Comparison of ENCODE assay signal across 1 cellular context in the genomic region with DNA sequence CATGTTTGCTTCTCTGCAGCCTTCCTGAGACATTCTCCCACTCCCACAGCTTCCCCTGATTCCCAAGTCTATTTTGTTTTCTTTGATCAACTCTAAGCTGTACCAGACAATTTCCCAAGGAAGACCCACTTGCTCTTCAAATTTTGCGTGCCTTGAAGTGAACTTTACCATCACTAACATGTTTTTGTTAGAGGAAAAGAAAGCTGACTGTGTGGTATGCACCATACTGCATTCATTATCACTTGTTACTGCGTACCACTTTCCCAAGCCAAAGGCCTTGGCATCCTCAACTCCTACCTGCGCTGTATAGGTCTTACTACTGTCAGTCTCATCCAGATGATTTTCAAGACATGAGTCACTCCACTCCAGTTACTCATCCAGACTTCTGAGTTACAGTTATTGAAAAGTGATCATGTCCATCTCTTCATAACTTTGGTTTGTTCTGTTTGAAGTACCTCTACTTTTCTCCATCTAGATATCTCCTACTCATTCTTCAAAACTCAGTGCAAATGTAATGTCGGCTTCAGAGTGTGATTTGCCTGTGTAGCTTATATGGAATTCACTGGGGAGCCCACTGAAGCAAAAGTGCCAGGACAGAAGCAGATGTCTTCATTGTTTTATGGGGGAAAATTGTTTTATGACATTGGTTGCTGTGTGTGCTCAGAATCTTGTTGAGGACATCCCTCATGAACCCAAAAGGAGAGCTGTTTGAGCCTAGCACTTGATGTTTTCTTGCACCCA.
A peak's percentile ranks its signal among the peaks of the same experiment; 100 is the strongest.
TF ChIP-seq lines count a peak whose summit lies in the region.

No MANE protein-coding gene starts in this region.

TF ChIP-seq in GM23338, 12 proteins besides CTCF, POLR2A, EP300 and RAD21:
- TF ChIP-seq, protein P1, sequence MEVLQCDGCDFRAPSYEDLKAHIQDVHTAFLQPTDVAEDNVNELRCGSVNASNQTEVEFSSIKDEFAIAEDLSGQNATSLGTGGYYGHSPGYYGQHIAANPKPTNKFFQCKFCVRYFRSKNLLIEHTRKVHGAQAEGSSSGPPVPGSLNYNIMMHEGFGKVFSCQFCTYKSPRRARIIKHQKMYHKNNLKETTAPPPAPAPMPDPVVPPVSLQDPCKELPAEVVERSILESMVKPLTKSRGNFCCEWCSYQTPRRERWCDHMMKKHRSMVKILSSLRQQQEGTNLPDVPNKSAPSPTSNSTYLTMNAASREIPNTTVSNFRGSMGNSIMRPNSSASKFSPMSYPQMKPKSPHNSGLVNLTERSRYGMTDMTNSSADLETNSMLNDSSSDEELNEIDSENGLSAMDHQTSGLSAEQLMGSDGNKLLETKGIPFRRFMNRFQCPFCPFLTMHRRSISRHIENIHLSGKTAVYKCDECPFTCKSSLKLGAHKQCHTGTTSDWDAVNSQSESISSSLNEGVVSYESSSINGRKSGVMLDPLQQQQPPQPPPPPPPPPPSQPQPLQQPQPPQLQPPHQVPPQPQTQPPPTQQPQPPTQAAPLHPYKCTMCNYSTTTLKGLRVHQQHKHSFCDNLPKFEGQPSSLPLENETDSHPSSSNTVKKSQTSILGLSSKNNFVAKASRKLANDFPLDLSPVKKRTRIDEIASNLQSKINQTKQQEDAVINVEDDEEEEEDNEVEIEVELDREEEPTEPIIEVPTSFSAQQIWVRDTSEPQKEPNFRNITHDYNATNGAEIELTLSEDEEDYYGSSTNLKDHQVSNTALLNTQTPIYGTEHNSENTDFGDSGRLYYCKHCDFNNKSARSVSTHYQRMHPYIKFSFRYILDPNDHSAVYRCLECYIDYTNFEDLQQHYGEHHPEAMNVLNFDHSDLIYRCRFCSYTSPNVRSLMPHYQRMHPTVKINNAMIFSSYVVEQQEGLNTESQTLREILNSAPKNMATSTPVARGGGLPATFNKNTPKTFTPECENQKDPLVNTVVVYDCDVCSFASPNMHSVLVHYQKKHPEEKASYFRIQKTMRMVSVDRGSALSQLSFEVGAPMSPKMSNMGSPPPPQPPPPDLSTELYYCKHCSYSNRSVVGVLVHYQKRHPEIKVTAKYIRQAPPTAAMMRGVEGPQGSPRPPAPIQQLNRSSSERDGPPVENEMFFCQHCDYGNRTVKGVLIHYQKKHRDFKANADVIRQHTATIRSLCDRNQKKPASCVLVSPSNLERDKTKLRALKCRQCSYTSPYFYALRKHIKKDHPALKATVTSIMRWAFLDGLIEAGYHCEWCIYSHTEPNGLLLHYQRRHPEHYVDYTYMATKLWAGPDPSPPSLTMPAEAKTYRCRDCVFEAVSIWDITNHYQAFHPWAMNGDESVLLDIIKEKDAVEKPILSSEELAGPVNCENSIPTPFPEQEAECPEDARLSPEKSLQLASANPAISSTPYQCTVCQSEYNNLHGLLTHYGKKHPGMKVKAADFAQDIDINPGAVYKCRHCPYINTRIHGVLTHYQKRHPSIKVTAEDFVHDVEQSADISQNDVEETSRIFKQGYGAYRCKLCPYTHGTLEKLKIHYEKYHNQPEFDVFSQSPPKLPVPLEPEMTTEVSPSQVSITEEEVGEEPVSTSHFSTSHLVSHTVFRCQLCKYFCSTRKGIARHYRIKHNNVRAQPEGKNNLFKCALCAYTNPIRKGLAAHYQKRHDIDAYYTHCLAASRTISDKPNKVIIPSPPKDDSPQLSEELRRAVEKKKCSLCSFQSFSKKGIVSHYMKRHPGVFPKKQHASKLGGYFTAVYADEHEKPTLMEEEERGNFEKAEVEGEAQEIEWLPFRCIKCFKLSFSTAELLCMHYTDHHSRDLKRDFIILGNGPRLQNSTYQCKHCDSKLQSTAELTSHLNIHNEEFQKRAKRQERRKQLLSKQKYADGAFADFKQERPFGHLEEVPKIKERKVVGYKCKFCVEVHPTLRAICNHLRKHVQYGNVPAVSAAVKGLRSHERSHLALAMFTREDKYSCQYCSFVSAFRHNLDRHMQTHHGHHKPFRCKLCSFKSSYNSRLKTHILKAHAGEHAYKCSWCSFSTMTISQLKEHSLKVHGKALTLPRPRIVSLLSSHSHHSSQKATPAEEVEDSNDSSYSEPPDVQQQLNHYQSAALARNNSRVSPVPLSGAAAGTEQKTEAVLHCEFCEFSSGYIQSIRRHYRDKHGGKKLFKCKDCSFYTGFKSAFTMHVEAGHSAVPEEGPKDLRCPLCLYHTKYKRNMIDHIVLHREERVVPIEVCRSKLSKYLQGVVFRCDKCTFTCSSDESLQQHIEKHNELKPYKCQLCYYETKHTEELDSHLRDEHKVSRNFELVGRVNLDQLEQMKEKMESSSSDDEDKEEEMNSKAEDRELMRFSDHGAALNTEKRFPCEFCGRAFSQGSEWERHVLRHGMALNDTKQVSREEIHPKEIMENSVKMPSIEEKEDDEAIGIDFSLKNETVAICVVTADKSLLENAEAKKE (CRISPR knock-in tag; IDR thresholded peaks at IDR 0.05): no peak
- TF ChIP-seq POLR2AphosphoS5 (IDR thresholded peaks at IDR 0.05; ENCODE audit: low read depth) (peak; percentile 13; the same call in 1 of the 2 replicates), CREB1 (CRISPR knock-in tag; IDR thresholded peaks at IDR 0.05; ENCODE audit: low read depth) (0 out of 2 replicates have a peak, but pooled peaks have one; percentile 6)
